21 cellular contexts compared by ENCODE assay signal in the genomic region with DNA sequence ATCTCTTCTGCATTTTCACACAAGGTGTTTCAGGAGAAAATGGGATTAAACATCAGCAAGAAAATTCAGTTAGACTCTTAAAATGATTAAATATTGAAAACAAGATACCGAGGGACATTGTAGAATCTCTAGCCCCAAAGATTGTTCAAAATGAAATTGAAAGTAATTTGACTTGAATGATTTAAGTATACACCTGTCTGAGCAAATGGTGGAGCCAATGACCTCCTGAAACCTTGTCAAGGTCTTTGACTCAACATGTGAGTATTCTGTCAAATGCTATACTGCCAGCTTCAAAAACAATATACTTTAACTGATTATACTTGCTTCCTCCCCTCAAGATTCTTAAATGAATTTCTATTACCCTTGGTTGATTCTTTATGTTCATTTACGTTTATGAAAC.
"Had no signal": no experiment of that assay in that cellular context is flagged by ENCODE, and none has a peak within 500 bp of the region (broad histone marks: within the 10 kb centered on the region; RNA-seq: fewer than 3 reads in every experiment).

No MANE protein-coding gene starts in this region.

- H3K4me3 ChIP-seq: PC-9, Peyer's patch, SJCRH30 had no signal

- H2AFZ ChIP-seq: PC-9 had no signal

- H3K9me3 ChIP-seq: Peyer's patch, SJCRH30 had no signal

- H3K27ac ChIP-seq: HL-60, PC-9, Peyer's patch, SJCRH30 had no signal

- H3K27me3 ChIP-seq: Peyer's patch, SJCRH30 had no signal

- H3K4me1 ChIP-seq: Peyer's patch, SJCRH30 had no signal

- ATAC-seq: Right ventricle myocardium inferior, SK-N-SH treated with all-trans-retinoic acid at 6 μM for 48 hours, T-helper 17 cell had no signal

- H3K4me2 ChIP-seq: PC-9 had no signal

- DNase-seq: KBM-7, NCI-H1092 treated with DMSO at 0.1 percent for 48 hours, NCI-H1436, NCI-H187, NCI-H2029, NCI-H2081 treated with DMSO at 0.1 percent for 48 hours, NCI-H2171, NCI-H226, NCI-H446, NCI-H510A, NCI-H526 treated with DMSO at 0.1 percent for 48 hours, NCI-H748 treated with DMSO at 0.1 percent for 48 hours, PC-9, Peyer's patch, SHP77 treated with DMSO at 0.1 percent for 48 hours, SJCRH30, T-helper 1 cell, T-helper 17 cell had no signal

- H3K36me3 ChIP-seq: Peyer's patch, SJCRH30 had no signal
